In genomic region chr18:73340135-73340934, GRCh38 we compare ENCODE assay signal across 12 cellular contexts.
DNase-seq lines count a peak whose midpoint lies in the region; ATAC-seq, FAIRE-seq and TF ChIP-seq lines count a peak whose summit lies in the region.
"Had no signal": no experiment of that assay in that cellular context is flagged by ENCODE, and none has a peak within 500 bp of the region (broad histone marks: within the 10 kb centered on the region; RNA-seq: fewer than 3 reads in every experiment).

No MANE protein-coding gene starts in this region.

- WGBS in lung, 2 donors = 69 to 89% methylated on average over 7 of the region's 7 CpGs
- WGBS in stomach, 5 donors = 33 to 58% (median 39%) methylated on average over 7 of the region's 7 CpGs

- no peaks in the 10 kb centered on the region for H3K36me3 ChIP-seq in bronchial epithelial cell (ENCODE audit: control insufficient read depth, insufficient read depth, low read length)
- H3K36me3 ChIP-seq in lung (ENCODE audit: control insufficient read depth in 2 of 2, insufficient read depth in 2 of 2, low read length in 2 of 2) = no peaks in the 10 kb centered on the region
- H3K36me3 ChIP-seq in stomach = no peaks in the 10 kb centered on the region
- H3K36me3 ChIP-seq: gastrocnemius medialis had no signal

- H3K9me3 ChIP-seq in lung (ENCODE audit: control insufficient read depth in 2 of 2, insufficient read depth in 1 of 2, low read length in 1 of 2) (no peaks in the 10 kb centered on the region), stomach (no peaks in the 10 kb centered on the region)
- H3K9me3 ChIP-seq: gastrocnemius medialis had no signal

- H3K27ac ChIP-seq in lung (ENCODE audit: low read depth in 1 of 2, low read length in 1 of 2) = no peak overlapping the region
- no peak overlapping the region for H3K27ac ChIP-seq in stomach
- H3K27ac ChIP-seq: gastrocnemius medialis had no signal

- TF ChIP-seq POLR2A in stomach (IDR thresholded peaks at IDR 0.05) = no peak

- intact Hi-C loops in stomach (cut with DNase I; ENCODE audit: low total_unique reads) = no loop called here

- no peak overlapping the region for H3K4me3 ChIP-seq in bronchial epithelial cell (ENCODE audit: low read depth, low read length)
- no peak overlapping the region for H3K4me3 ChIP-seq in lung
- H3K4me3 ChIP-seq in stomach = peak overlapping the region in 1 of 4 donors; percentile 22
- H3K4me3 ChIP-seq: gastrocnemius medialis had no signal

- no peaks in the 10 kb centered on the region for H3K27me3 ChIP-seq in bronchial epithelial cell (ENCODE audit: control insufficient read depth, insufficient read depth, low read length)
- no peaks in the 10 kb centered on the region for H3K27me3 ChIP-seq in lung (ENCODE audit: control insufficient read depth, insufficient read depth)
- no peaks in the 10 kb centered on the region for H3K27me3 ChIP-seq in stomach
- H3K27me3 ChIP-seq: gastrocnemius medialis had no signal

- no peak for TF ChIP-seq EP300 in stomach (IDR thresholded peaks at IDR 0.05)

- H3K4me1 ChIP-seq in lung (ENCODE audit: control insufficient read depth in 2 of 2, insufficient read depth in 2 of 2, low read length in 2 of 2) (no peaks in the 10 kb centered on the region), stomach (no peaks in the 10 kb centered on the region)
- H3K4me1 ChIP-seq: gastrocnemius medialis had no signal

- peak; percentile 43 for ATAC-seq in GM18519 (IDR thresholded peaks at IDR 0.05; ENCODE audit: low FRiP score, unreplicated experiment)
- peak; percentile 88 for ATAC-seq in HG03439 (IDR thresholded peaks at IDR 0.05; ENCODE audit: unreplicated experiment)
- ATAC-seq in lung (ENCODE audit: insufficient read depth, low FRiP score) = peak; percentile 69
- no peak for ATAC-seq in GM19023 (IDR thresholded peaks at IDR 0.05; ENCODE audit: unreplicated experiment)
- ATAC-seq in HG03460 (IDR thresholded peaks at IDR 0.05; ENCODE audit: unreplicated experiment) = no peak
- ATAC-seq: gastrocnemius medialis had no signal

- DNase-seq in bronchial epithelial cell (ENCODE audit: low read depth) (peak; percentile 61), lung (ENCODE audit: low spot score) (peak; percentile 32), stomach (no peak)
- no peak for DNase-seq in activated CD4-positive, alpha-beta T cell treated with anti-CD3 and anti-CD28 coated beads for 4 hours
- DNase-seq: CD4-positive, alpha-beta memory T cell; gastrocnemius medialis; NCI-H774; T-helper 1 cell had no signal

- TF ChIP-seq CTCF in bronchial epithelial cell (IDR thresholded peaks at IDR 0.05; ENCODE audit: insufficient read depth, low read length, severe bottlenecking) (no peak), lung (IDR thresholded peaks at IDR 0.05; ENCODE audit: control extremely low read depth, extremely low read depth) (no peak), stomach (IDR thresholded peaks at IDR 0.05) (no peak)

- no peak for FAIRE-seq in bronchial epithelial cell (lab: Jason Lieb, UNC)

Comparison
In these comparisons a context has a peak if more than half of its experiments do, and no peak if none do; other contexts are left out.
1. ATAC-seq: peak in GM18519 (single experiment), HG03439 (single experiment) and lung (single experiment); none in GM19023 (single experiment) and HG03460 (single experiment).
2. DNase-seq: peak in bronchial epithelial cell (single experiment) and lung (single experiment); none in activated CD4-positive, alpha-beta T cell treated with anti-CD3 and anti-CD28 coated beads for 4 hours (0 of 2) and stomach (single experiment).